Comparison of ENCODE assay signal across 1 cellular context in genomic region chr19:40576181-40576584, GRCh38.
TF ChIP-seq lines count a peak whose summit lies in the region.

No MANE protein-coding gene starts in this region.

TF ChIP-seq in A549, 52 proteins besides CTCF, POLR2A, EP300 and RAD21 (continued from another document):
- no peak for TF ChIP-seq PBX3 (IDR thresholded peaks at IDR 0.05)
